ENCODE assay signal across 9 cellular contexts in the genomic region with DNA sequence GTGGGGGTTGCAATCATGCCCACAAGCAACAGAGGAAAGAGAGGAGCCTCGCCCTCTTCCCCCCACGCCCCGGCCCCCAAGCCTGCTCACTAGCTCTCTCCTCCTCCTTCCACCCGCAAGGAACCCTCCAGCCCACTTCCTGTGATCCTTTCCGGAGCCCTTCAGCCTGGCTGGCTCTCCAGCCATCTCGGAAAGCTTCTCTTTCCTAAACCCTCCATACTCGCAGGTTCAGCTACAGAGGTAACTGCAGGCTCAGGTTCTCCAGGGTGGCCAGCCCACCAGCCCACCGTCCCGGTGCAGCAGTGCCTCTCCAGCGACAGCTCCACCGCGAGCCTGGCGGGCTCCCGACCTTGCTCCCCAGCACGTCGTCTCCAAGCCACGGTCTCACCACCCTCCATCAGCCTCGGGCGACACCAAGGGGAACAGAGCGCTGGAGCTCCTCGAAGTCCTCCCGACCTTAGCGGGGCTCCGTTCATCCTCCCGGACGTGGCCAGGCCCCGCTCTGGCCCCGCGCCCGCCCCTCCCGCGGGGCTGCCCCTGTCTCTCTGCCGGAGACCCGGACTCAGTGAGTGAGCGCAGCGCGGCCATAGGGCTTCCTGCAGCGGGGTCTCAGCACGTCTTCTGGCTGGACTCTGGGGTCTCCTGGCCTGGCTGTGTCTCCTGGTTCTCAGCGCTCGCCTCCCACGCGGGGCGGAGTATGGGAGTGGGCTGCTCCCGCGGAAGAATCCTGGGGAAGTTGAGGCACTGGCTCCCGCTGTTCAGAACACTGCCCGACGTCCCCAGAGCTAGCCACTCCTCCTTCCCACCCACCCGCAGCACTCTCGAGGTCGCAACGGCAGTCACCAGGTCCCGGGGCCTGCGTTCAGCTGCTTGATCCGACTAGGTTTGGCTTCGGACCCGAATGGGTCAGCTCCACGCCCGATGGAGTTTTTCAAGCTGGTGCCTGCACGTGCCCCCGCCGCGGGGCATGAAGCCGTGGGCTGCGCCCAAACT. TPM values are rescaled to one million over a fixed set of nuclear protein-coding genes. Genes with fewer than 3 reads are reported as not detected.
A peak's percentile ranks its signal among the peaks of the same experiment; 100 is the strongest.
DNase-seq lines count a peak whose midpoint lies in the region; ATAC-seq and TF ChIP-seq lines count a peak whose summit lies in the region.
"Had no signal": no experiment of that assay in that cellular context is flagged by ENCODE, and none has a peak within 500 bp of the region (broad histone marks: within the 10 kb centered on the region; RNA-seq: fewer than 3 reads in every experiment).

No MANE protein-coding gene starts in this region.

- peak overlapping the region; percentile 58 for H3K4me3 ChIP-seq in BE2C (ENCODE audit: low read depth, low read length)
- peak overlapping the region; percentile 58 for H3K4me3 ChIP-seq in right cardiac atrium (ENCODE audit: low read length)
- peak overlapping the region; percentile 54 for H3K4me3 ChIP-seq in retinal pigment epithelial cell (ENCODE audit: low read length)

- intact Hi-C loops in right cardiac atrium (cut with DNase I) = no loop called here
- intact Hi-C loops in posterior vena cava (cut with DNase I) = no loop called here

- H3K9me3 ChIP-seq in BE2C = no peaks in the 10 kb centered on the region
- H3K9me3 ChIP-seq in right cardiac atrium (ENCODE audit: control insufficient read depth, low read length) = no peaks in the 10 kb centered on the region

- DNase-seq in BE2C = peak; percentile 34
- DNase-seq in M059J (ENCODE audit: low read depth) = peak; percentile 40
- DNase-seq in activated naive CD4-positive, alpha-beta T cell treated with anti-CD3 and anti-CD28 coated beads, Interleukin-2, amount 50 U/mL, for 16 hours = peak; percentile 27
- DNase-seq in right cardiac atrium = peak; percentile 54 to 81 (median 79)
- no peak for DNase-seq in retinal pigment epithelial cell (ENCODE audit: low read depth)
- DNase-seq in midbrain (lab: John Stamatoyannopoulos, UW) = no peak
- no peak for DNase-seq in mesenteric fat pad (ENCODE audit: low spot score)
- no peak for DNase-seq in posterior vena cava (ENCODE audit: low spot score)

- WGBS in right cardiac atrium = 4% methylated on average over 66 of the region's 66 CpGs

- H3K27ac ChIP-seq in right cardiac atrium (ENCODE audit: low read length) = peak overlapping the region; percentile 53

- ATAC-seq in right cardiac atrium = peak; percentile 78 to 84

- no peaks in the 10 kb centered on the region for H3K36me3 ChIP-seq in BE2C

- no peaks in the 10 kb centered on the region for H3K27me3 ChIP-seq in BE2C
- H3K27me3 ChIP-seq in right cardiac atrium (ENCODE audit: control insufficient read depth, insufficient read depth) = no peaks in the 10 kb centered on the region

- H3K4me1 ChIP-seq in BE2C = no peaks in the 10 kb centered on the region
- no peaks in the 10 kb centered on the region for H3K4me1 ChIP-seq in right cardiac atrium (ENCODE audit: control insufficient read depth, insufficient read depth, low read length)

- TF ChIP-seq CTCF in BE2C (IDR thresholded peaks at IDR 0.05; ENCODE audit: low read depth, low read length) = no peak
- TF ChIP-seq CTCF in retinal pigment epithelial cell (conservative IDR thresholded peaks at IDR 0.05; ENCODE audit: low read depth, low read length) = no peak

RNA-seq across cellular contexts. Expression of a gene that starts 12.8 kb away (rescaled TPM):
- not detected for polyA plus RNA-seq in BE2C (2012; ENCODE audit: insufficient read depth, insufficient read length, low read depth)
- not detected in 2 replicates for total RNA-seq in M059J (2014; rRNA removed; shearing (Covaris generic))
- total RNA-seq in right cardiac atrium (not detected), mesenteric fat pad (not detected), posterior vena cava (not detected)
- polyA plus RNA-seq in right cardiac atrium = not detected
- total RNA-seq: dermis microvascular lymphatic vessel endothelial cell had no signal

RNA-seq across cellular contexts. Expression of a gene that starts 16.8 kb away (rescaled TPM):
- 0.49 TPM for polyA plus RNA-seq in BE2C (2012; ENCODE audit: insufficient read depth, insufficient read length, low read depth)
- total RNA-seq in M059J (2014; rRNA removed; shearing (Covaris generic)) = not detected in 2 replicates
- total RNA-seq in right cardiac atrium = 10 to 100 TPM; 10.1 to 18.2 (median 13.4) TPM
- 13.1 TPM for polyA plus RNA-seq in right cardiac atrium
- 71.8 TPM for total RNA-seq in mesenteric fat pad
- total RNA-seq in posterior vena cava = 10 to 100 TPM; 17.8 to 22.3 TPM

RNA-seq across cellular contexts. Expression of a gene that starts 31.7 kb away (rescaled TPM):
- polyA plus RNA-seq in BE2C (2012; ENCODE audit: insufficient read depth, insufficient read length, low read depth) = 1.6 TPM
- 1.7 and 2.4 TPM in 2 replicates for total RNA-seq in M059J (2014; rRNA removed; shearing (Covaris generic))
- total RNA-seq in right cardiac atrium (1 to 10 TPM; 2.0 to 4.7 (median 3.0) TPM), mesenteric fat pad (3.9 TPM), posterior vena cava (1 to 10 TPM; 1.8 to 5.7 TPM)
- 5.2 TPM for polyA plus RNA-seq in right cardiac atrium

RNA-seq across cellular contexts. Expression of a gene that starts 38.4 kb away (rescaled TPM):
- polyA plus RNA-seq in BE2C (2012; ENCODE audit: insufficient read depth, insufficient read length, low read depth) = 32.7 TPM
- total RNA-seq in M059J (2014; rRNA removed; shearing (Covaris generic)) = 5.6 and 14.7 TPM in 2 replicates
- total RNA-seq in right cardiac atrium (10 to 100 TPM; 27.2 to 33.0 (median 30.0) TPM), mesenteric fat pad (20.8 TPM), posterior vena cava (10 to 100 TPM; 16.9 to 19.1 TPM)
- polyA plus RNA-seq in right cardiac atrium = 45.5 TPM

Comparison
In these comparisons a context has a peak if more than half of its experiments do, and no peak if none do; other contexts are left out.
1. DNase-seq: peak in BE2C (single experiment), M059J (single experiment), activated naive CD4-positive, alpha-beta T cell treated with anti-CD3 and anti-CD28 coated beads, Interleukin-2, amount 50 U/mL, for 16 hours (single experiment) and right cardiac atrium (3 of 3); none in retinal pigment epithelial cell (single experiment), midbrain (single experiment), mesenteric fat pad (single experiment) and posterior vena cava (single experiment).
2. RNA of a gene that starts 16.8 kb away (total RNA-seq): 71.8 TPM in mesenteric fat pad (single experiment), 17.8 to 22.3 TPM in posterior vena cava and 10.1 to 18.2 TPM in right cardiac atrium; not detected in M059J; every median in the first group is over 10 times any median in the second.
3. Peak in every context shown above with its lines, with median percentiles within 50 percentile points of each other: H3K4me3 ChIP-seq.